10 cellular contexts compared by ENCODE assay signal in the genomic region with DNA sequence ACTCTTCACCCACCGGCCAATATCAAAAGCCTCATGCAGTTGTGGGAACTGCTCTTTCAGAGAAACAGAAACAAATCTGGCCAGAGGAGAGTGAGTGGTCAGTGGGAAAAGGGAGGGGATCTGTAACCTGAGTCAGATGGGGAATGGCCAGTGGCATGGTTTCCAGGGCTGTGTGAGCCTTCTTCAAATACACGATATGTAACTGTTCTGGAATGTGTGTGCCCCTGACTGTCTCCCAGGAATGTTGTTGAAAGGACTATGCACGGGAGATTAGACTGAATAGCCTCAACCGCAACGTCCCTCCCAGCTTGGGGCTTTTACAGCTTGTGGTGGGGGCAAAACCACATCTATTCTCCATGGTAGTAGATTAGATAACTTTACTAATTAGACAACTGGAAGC.
DNase-seq lines count a peak whose midpoint lies in the region; ATAC-seq and TF ChIP-seq lines count a peak whose summit lies in the region.
"Had no signal": no experiment of that assay in that cellular context is flagged by ENCODE, and none has a peak within 500 bp of the region (broad histone marks: within the 10 kb centered on the region; RNA-seq: fewer than 3 reads in every experiment).

No MANE protein-coding gene starts in this region.

- TF ChIP-seq RAD21 in SK-N-SH (IDR thresholded peaks at IDR 0.05; ENCODE audit: low read length) = no peak

- H3K9me3 ChIP-seq in GM23248 (ENCODE audit: low read depth) (no peaks in the 10 kb centered on the region), SK-N-SH (no peaks in the 10 kb centered on the region)
- H3K9me3 ChIP-seq: adrenal gland had no signal

- H3F3A ChIP-seq in GM23248 (ENCODE audit: insufficient read depth) (peaks cover 44% of the 10 kb centered on the region), SK-N-SH (replicated peaks; ENCODE audit: insufficient read depth) (peaks cover 14% of the 10 kb centered on the region)

- POLR2A ChIA-PET in SK-N-SH (lab: Yijun Ruan, JAX) = no interaction called here

- no peaks in the 10 kb centered on the region for H4K20me1 ChIP-seq in GM23248 (ENCODE audit: insufficient read depth)
- H4K20me1 ChIP-seq in SK-N-SH (ENCODE audit: insufficient read depth) = no peaks in the 10 kb centered on the region; the same call in 1 of the 2 replicates

- peaks cover 39% of the 10 kb centered on the region for H3K4me1 ChIP-seq in GM23248 (ENCODE audit: insufficient read depth)
- H3K4me1 ChIP-seq in SK-N-SH (ENCODE audit: control insufficient read depth in 1 of 2, insufficient read depth in 2 of 2, low read depth in 1 of 2, low read length in 1 of 2) = peaks cover 7 to 12% of the 10 kb centered on the region in 2 experiments; a peak in 3 of 4 replicates
- H3K4me1 ChIP-seq: adrenal gland had no signal

- H3K4me3 ChIP-seq in GM23248 (0 out of 2 replicates have a peak overlapping the region, but pooled peaks have one; percentile 3), SK-N-SH (ENCODE audit: low read depth in 2 of 2, low read length in 1 of 2) (no peak overlapping the region)
- H3K4me3 ChIP-seq: adrenal gland had no signal

- H3K9me2 ChIP-seq in GM23248 (ENCODE audit: insufficient read depth) = no peaks in the 10 kb centered on the region
- H3K9me2 ChIP-seq in SK-N-SH = no peaks in the 10 kb centered on the region

- H3K4me2 ChIP-seq in GM23248 (ENCODE audit: unreplicated experiment) (peak overlapping the region; percentile 61), SK-N-SH (peak overlapping the region; percentile 61)

- H3K9ac ChIP-seq in GM23248 (peak overlapping the region; percentile 34), SK-N-SH (peak overlapping the region; percentile 44; the same call in 1 of the 2 replicates)

- H3K36me3 ChIP-seq in GM23248 (ENCODE audit: low read depth) (no peaks in the 10 kb centered on the region), SK-N-SH (replicated peaks in 1 of 2; ENCODE audit: control insufficient read depth in 1 of 2, insufficient read depth in 2 of 2, low read length in 1 of 2) (no peaks in the 10 kb centered on the region)
- H3K36me3 ChIP-seq: adrenal gland had no signal

- CTCF ChIA-PET in SK-N-SH (lab: Yijun Ruan, JAX) = interaction anchor here (0.5 to 3.1 kb wide), 8 partner anchors 31 to 553 kb away, joined by 3 to 24 read pairs (median 8); no protein-coding TSS in a partner anchor

- H3K79me2 ChIP-seq in GM23248 (ENCODE audit: insufficient read depth) = no peaks in the 10 kb centered on the region
- H3K79me2 ChIP-seq in SK-N-SH (ENCODE audit: insufficient read depth) = no peaks in the 10 kb centered on the region

- 1% methylated on average over 5 of the region's 5 CpGs for WGBS in GM23248 (ENCODE audit: low coverage in 1 of 2, low lambda C conversion rate in 2 of 2, missing lambda C conversion rate in 2 of 2), 2 experiments
- WGBS in SK-N-SH (ENCODE audit: low lambda C conversion rate) = 1% methylated on average over 5 of the region's 5 CpGs

- TF ChIP-seq EP300 in SK-N-SH (IDR thresholded peaks at IDR 0.05; ENCODE audit: borderline replicate concordance in 1 of 2, low read depth in 1 of 2, low read length in 1 of 2) = peak; percentile 52 to 97; a peak in 3 of 4 replicates

- H3K27ac ChIP-seq in GM23248 (peak overlapping the region; percentile 55), SK-N-SH (ENCODE audit: low read depth in 2 of 2, low read length in 1 of 2) (peak overlapping the region in 1 of 2 experiments; percentile 80; a peak in 2 of 4 replicates)
- H3K27ac ChIP-seq: adrenal gland had no signal

- TF ChIP-seq CTCF in SK-N-SH (IDR thresholded peaks at IDR 0.05) = no peak

- no peak overlapping the region for H2AFZ ChIP-seq in GM23248
- H2AFZ ChIP-seq in SK-N-SH (ENCODE audit: low read depth) = no peak overlapping the region

- no peak for ATAC-seq in activated CD4-positive, CD25-positive, alpha-beta regulatory T cell treated with anti-CD3 and anti-CD28 coated beads, Interleukin-2, amount 50 U/mL, for 24 hours

- DNase-seq in GM23248 (peak; percentile 97), SK-N-SH (no peak), foreskin melanocyte (peak; percentile 84), pulmonary artery endothelial cell (ENCODE audit: low read depth, low spot score) (peak; percentile 41), COR-L47 (lab: John Stamatoyannopoulos, UW) (no peak)
- no peak for DNase-seq in activated CD4-positive, alpha-beta T cell treated with anti-CD3 and anti-CD28 coated beads for 4 hours
- no peak for DNase-seq in stimulated activated CD4-positive, alpha-beta T cell treated with anti-CD3 and anti-CD28 coated beads, Interleukin-4, amount 100 ng/mL, for 24 hours
- DNase-seq: NCI-H1417 treated with DMSO at 0.1 percent for 48 hours had no signal

- in situ Hi-C loops in GM23248 (cut with MboI) = no loop called here

- H3K27me3 ChIP-seq in GM23248 (replicated peaks; ENCODE audit: insufficient read depth) = peaks cover 8% of the 10 kb centered on the region
- no peaks in the 10 kb centered on the region for H3K27me3 ChIP-seq in SK-N-SH (ENCODE audit: insufficient read depth)
- H3K27me3 ChIP-seq: adrenal gland had no signal

TF ChIP-seq in SK-N-SH, 30 proteins besides CTCF, POLR2A, EP300 and RAD21 (continues in another document):
- TF ChIP-seq FOXJ3 (CRISPR knock-in tag; IDR thresholded peaks at IDR 0.05) (no peak), SIN3A (IDR thresholded peaks at IDR 0.05; ENCODE audit: borderline replicate concordance, low read depth, low read length) (peak; percentile 83; the same call in 1 of the 2 replicates), SMC3 (IDR thresholded peaks at IDR 0.05; ENCODE audit: low read depth, low read length) (peak; percentile 12; the same call in 1 of the 2 replicates), MAX (IDR thresholded peaks at IDR 0.05; ENCODE audit: low read depth) (peak; percentile 83), FOSL2 (IDR thresholded peaks at IDR 0.05; ENCODE audit: borderline replicate concordance, low read depth) (peak; percentile 86), IRF3 (IDR thresholded peaks at IDR 0.05; ENCODE audit: low read depth, low read length) (no peak), USF2 (IDR thresholded peaks at IDR 0.05; ENCODE audit: borderline replicate concordance, low read depth, low read length) (no peak), FOXM1 (IDR thresholded peaks at IDR 0.05; ENCODE audit: low read depth) (peak; percentile 89), CHD2 (IDR thresholded peaks at IDR 0.05; ENCODE audit: low read length, partially characterized antibody) (no peak), POLR2AphosphoS5 (IDR thresholded peaks at IDR 0.05; ENCODE audit: low read depth, low read length) (peak; percentile 86; the same call in 1 of the 2 replicates), GABPA (IDR thresholded peaks at IDR 0.05; ENCODE audit: low read depth) (no peak), USF1 (IDR thresholded peaks at IDR 0.05; ENCODE audit: borderline replicate concordance, low read depth) (no peak; the same call in 1 of the 2 replicates), RXRA (IDR thresholded peaks at IDR 0.05; ENCODE audit: borderline replicate concordance, low read depth) (peak; percentile 95), YY1 (IDR thresholded peaks at IDR 0.05; ENCODE audit: low read depth) (peak; percentile 24; the same call in 1 of the 2 replicates), RFX5 (IDR thresholded peaks at IDR 0.05; ENCODE audit: low read length) (no peak), RCOR1 (IDR thresholded peaks at IDR 0.05; ENCODE audit: low read length) (no peak), PBX3 (IDR thresholded peaks at IDR 0.05) (peak; percentile 95), MEF2A (IDR thresholded peaks at IDR 0.05; ENCODE audit: borderline replicate concordance, low read depth) (peak; percentile 86; the same call in 1 of the 2 replicates)

Comparison
In these comparisons a context has a peak if more than half of its experiments do, and no peak if none do; other contexts are left out.
1. DNase-seq: peak in GM23248 (single experiment), foreskin melanocyte (single experiment) and pulmonary artery endothelial cell (single experiment); none in SK-N-SH (single experiment), activated CD4-positive, alpha-beta T cell treated with anti-CD3 and anti-CD28 coated beads for 4 hours (0 of 2), COR-L47 (single experiment) and stimulated activated CD4-positive, alpha-beta T cell treated with anti-CD3 and anti-CD28 coated beads, Interleukin-4, amount 100 ng/mL, for 24 hours (single experiment).